ENCODE assay signal across 25 cellular contexts in genomic region chrX:15843960-15844359, GRCh38.
"Had no signal": no experiment of that assay in that cellular context is flagged by ENCODE, and none has a peak within 500 bp of the region (broad histone marks: within the 10 kb centered on the region; RNA-seq: fewer than 3 reads in every experiment).

No MANE protein-coding gene starts in this region.

- H3K9me3 Mint-ChIP-seq: memory B cell; naive thymus-derived CD4-positive, alpha-beta T cell had no signal

- H3K9me3 ChIP-seq: esophagus squamous epithelium, gastrocnemius medialis, heart right ventricle, left lung had no signal

- ATAC-seq: esophagus mucosa; gastrocnemius medialis; heart right ventricle; left cardiac atrium; left lung; left ventricle myocardium superior; naive thymus-derived CD4-positive, alpha-beta T cell had no signal

- H3K36me3 ChIP-seq: gastrocnemius medialis had no signal

- H3K27ac Mint-ChIP-seq: memory B cell had no signal

- H3K4me3 ChIP-seq: coronary artery, dorsolateral prefrontal cortex, esophagus squamous epithelium, gastrocnemius medialis, heart right ventricle, left lung, lung had no signal

- DNase-seq: dermis blood vessel endothelial cell; dorsolateral prefrontal cortex; effector CD4-positive, alpha-beta T cell; effector memory CD4-positive, alpha-beta T cell; erythroblast; esophagus squamous epithelium; foreskin fibroblast; foreskin melanocyte; gastrocnemius medialis; glutamatergic neuron; head of caudate nucleus; heart right ventricle; hippocampal formation; left cardiac atrium; left lung; left ventricle myocardium superior; mammary epithelial cell; mesendoderm; midbrain; naive thymus-derived CD4-positive, alpha-beta T cell had no signal

- H3K27ac ChIP-seq: coronary artery, dorsolateral prefrontal cortex, epithelial cell of prostate, esophagus squamous epithelium, gastrocnemius medialis, heart right ventricle, left lung had no signal

- H3K4me3 Mint-ChIP-seq: memory B cell; naive thymus-derived CD4-positive, alpha-beta T cell had no signal

- H3K4me1 ChIP-seq: esophagus squamous epithelium had no signal

- H3K27me3 ChIP-seq: esophagus squamous epithelium, gastrocnemius medialis, left lung had no signal

- H3K4me1 Mint-ChIP-seq: memory B cell had no signal

- H3K27me3 Mint-ChIP-seq: memory B cell; naive thymus-derived CD4-positive, alpha-beta T cell had no signal
